ENCODE assay signal across 22 cellular contexts in the genomic region with DNA sequence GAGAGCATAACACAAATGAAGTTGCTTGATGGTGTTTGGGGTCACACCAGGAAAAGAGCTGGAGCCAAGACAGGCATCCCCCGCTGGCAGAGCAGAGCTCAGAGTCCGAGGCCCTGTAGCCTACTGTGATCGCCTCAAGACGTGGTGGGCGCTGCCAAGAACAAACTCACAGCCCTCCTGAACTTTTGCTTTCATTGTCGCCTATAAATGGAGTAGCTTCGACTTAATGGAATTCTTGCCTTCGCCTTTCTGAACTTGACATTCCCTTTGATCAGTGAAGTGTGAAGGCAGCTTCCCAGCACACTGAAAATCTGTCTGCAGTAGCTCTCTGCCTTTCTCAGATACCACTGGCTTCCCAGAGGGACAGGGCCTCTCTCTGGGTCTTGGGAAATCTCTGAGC. TPM values are rescaled to one million over a fixed set of nuclear protein-coding genes. Genes with fewer than 3 reads are reported as not detected.
DNase-seq lines count a peak whose midpoint lies in the region; ATAC-seq and TF ChIP-seq lines count a peak whose summit lies in the region.
"Had no signal": no experiment of that assay in that cellular context is flagged by ENCODE, and none has a peak within 500 bp of the region (broad histone marks: within the 10 kb centered on the region; RNA-seq: fewer than 3 reads in every experiment).

No MANE protein-coding gene starts in this region.

- intact Hi-C loops in left lung (cut with DNase I) = no loop called here

- peaks cover 0 to 32% of the 10 kb centered on the region in 2 donors for H3K27me3 ChIP-seq in left lung
- H3K27me3 ChIP-seq: ovary, tibial nerve had no signal

- H3K27ac Mint-ChIP-seq in nephron progenitor cell (no peak overlapping the region), type B pancreatic cell (peak overlapping the region; percentile 41)
- H3K27ac Mint-ChIP-seq: activated CD8-positive, alpha-beta memory T cell treated with anti-CD3 and anti-CD28 coated beads, Interleukin-2, amount 10 ng/mL, durations not matched to agents 7 days and 5 days; HFFc6; immature natural killer cell; naive thymus-derived CD4-positive, alpha-beta T cell; stimulated activated naive B cell treated with anti-CD40 and anti-IgM and Interleukin-4, amounts not matched to agents 10 μg/mL and 1 μg/mL and 100 μg/mL, for 72 hours had no signal

- peaks cover 20% of the 10 kb centered on the region for H3K4me1 Mint-ChIP-seq in nephron progenitor cell
- H3K4me1 Mint-ChIP-seq in type B pancreatic cell (ENCODE audit: unreplicated experiment) = peaks cover 16% of the 10 kb centered on the region
- H3K4me1 Mint-ChIP-seq: activated CD8-positive, alpha-beta memory T cell treated with anti-CD3 and anti-CD28 coated beads, Interleukin-2, amount 10 ng/mL, durations not matched to agents 7 days and 5 days; naive thymus-derived CD4-positive, alpha-beta T cell; stimulated activated naive B cell treated with anti-CD40 and anti-IgM and Interleukin-4, amounts not matched to agents 10 μg/mL and 1 μg/mL and 100 μg/mL, for 72 hours had no signal

- H3K27ac ChIP-seq in left lung = no peak overlapping the region
- H3K27ac ChIP-seq: HL-60, ovary had no signal

- H3K36me3 Mint-ChIP-seq in nephron progenitor cell (ENCODE audit: low read depth) (no peaks in the 10 kb centered on the region), type B pancreatic cell (no peaks in the 10 kb centered on the region)
- H3K36me3 Mint-ChIP-seq: activated CD8-positive, alpha-beta memory T cell treated with anti-CD3 and anti-CD28 coated beads, Interleukin-2, amount 10 ng/mL, durations not matched to agents 7 days and 5 days; immature natural killer cell; naive thymus-derived CD4-positive, alpha-beta T cell; stimulated activated naive B cell treated with anti-CD40 and anti-IgM and Interleukin-4, amounts not matched to agents 10 μg/mL and 1 μg/mL and 100 μg/mL, for 72 hours had no signal

- DNase-seq in RPMI7951 (ENCODE audit: low read depth) (peak; percentile 76), fibroblast of peridontal ligament (ENCODE audit: extremely low read depth) (peak; percentile 48), nephron progenitor cell (peak; percentile 47), type B pancreatic cell (ENCODE audit: extremely low spot score, unreplicated experiment) (no peak), left lung (no peak), HCEC 1CT (no peak)
- DNase-seq: activated CD4-positive, alpha-beta T cell treated with anti-CD3 and anti-CD28 coated beads for 48 hours; activated CD8-positive, alpha-beta memory T cell treated with anti-CD3 and anti-CD28 coated beads, Interleukin-2, amount 10 ng/mL, durations not matched to agents 7 days and 5 days; AML-193; EL; HFFc6; immature natural killer cell; naive thymus-derived CD4-positive, alpha-beta T cell; NCI-H1436; NCI-H69; ovary; SHP77; stimulated activated naive B cell treated with anti-CD40 and anti-IgM and Interleukin-4, amounts not matched to agents 10 μg/mL and 1 μg/mL and 100 μg/mL, for 72 hours had no signal

- H3K9me3 Mint-ChIP-seq in nephron progenitor cell = peaks cover 7% of the 10 kb centered on the region
- H3K9me3 Mint-ChIP-seq in type B pancreatic cell = no peaks in the 10 kb centered on the region
- H3K9me3 Mint-ChIP-seq: immature natural killer cell had no signal

- no peaks in the 10 kb centered on the region for H3K36me3 ChIP-seq in left lung
- H3K36me3 ChIP-seq: ovary, tibial nerve had no signal

- H3K4me3 Mint-ChIP-seq in nephron progenitor cell = no peak overlapping the region
- H3K4me3 Mint-ChIP-seq in type B pancreatic cell = no peak overlapping the region
- H3K4me3 Mint-ChIP-seq: activated CD8-positive, alpha-beta memory T cell treated with anti-CD3 and anti-CD28 coated beads, Interleukin-2, amount 10 ng/mL, durations not matched to agents 7 days and 5 days; HFFc6; immature natural killer cell; naive thymus-derived CD4-positive, alpha-beta T cell; stimulated activated naive B cell treated with anti-CD40 and anti-IgM and Interleukin-4, amounts not matched to agents 10 μg/mL and 1 μg/mL and 100 μg/mL, for 72 hours had no signal

- H3K4me1 ChIP-seq in left lung = no peaks in the 10 kb centered on the region

- peaks cover 0 to 7% of the 10 kb centered on the region in 2 donors for H3K9me3 ChIP-seq in left lung
- H3K9me3 ChIP-seq: ovary had no signal

- ATAC-seq in left lung (no peak), HG02763 (IDR thresholded peaks at IDR 0.05; ENCODE audit: unreplicated experiment) (no peak)
- ATAC-seq: activated CD8-positive, alpha-beta memory T cell treated with anti-CD3 and anti-CD28 coated beads, Interleukin-2, amount 10 ng/mL, durations not matched to agents 7 days and 5 days; naive thymus-derived CD4-positive, alpha-beta T cell; stimulated activated naive B cell treated with anti-CD40 and anti-IgM and Interleukin-4, amounts not matched to agents 10 μg/mL and 1 μg/mL and 100 μg/mL, for 72 hours had no signal

- no peak overlapping the region for H3K4me3 ChIP-seq in left lung
- H3K4me3 ChIP-seq: ovary, tibial nerve had no signal

- TF ChIP-seq CTCF in nephron progenitor cell (IDR thresholded peaks at IDR 0.05) (no peak), type B pancreatic cell (conservative IDR thresholded peaks at IDR 0.05) (no peak), left lung (IDR thresholded peaks at IDR 0.05) (no peak)

- peaks cover 32% of the 10 kb centered on the region for H3K27me3 Mint-ChIP-seq in nephron progenitor cell (ENCODE audit: low read depth, poor library complexity)
- peaks cover 12% of the 10 kb centered on the region for H3K27me3 Mint-ChIP-seq in type B pancreatic cell

RNA-seq across cellular contexts. Expression of gene CPXM2, which starts 21.3 kb away (rescaled TPM):
- 0.29 and 0.60 TPM in 2 replicates for total RNA-seq in RPMI7951 (2014; rRNA removed; shearing (Covaris generic))
- total RNA-seq in type B pancreatic cell (ENCODE audit: low replicate concordance) (15.0 and 51.1 TPM in 2 replicates), left lung (1 to 10 TPM; 1.5 to 6.5 TPM)
- total RNA-seq: activated CD8-positive, alpha-beta memory T cell treated with anti-CD3 and anti-CD28 coated beads, Interleukin-2, amount 10 ng/mL, durations not matched to agents 7 days and 5 days; fibroblast of villous mesenchyme; HFFc6; naive thymus-derived CD4-positive, alpha-beta T cell had no signal

Comparison
In these comparisons a context has a peak if more than half of its experiments do, and no peak if none do; other contexts are left out.
1. DNase-seq: peak in RPMI7951 (single experiment), fibroblast of peridontal ligament (single experiment) and nephron progenitor cell (single experiment); none in type B pancreatic cell (single experiment), left lung (0 of 2) and HCEC 1CT (single experiment).